In genomic region chr10:123548779-123549178, GRCh38 we compare ENCODE assay signal across 1 cellular context.
TF ChIP-seq lines count a peak whose summit lies in the region.

No MANE protein-coding gene starts in this region.

TF ChIP-seq in GM12878, 131 proteins besides CTCF, POLR2A, EP300 and RAD21 (continued from another document):
- TF ChIP-seq PBX3 (IDR thresholded peaks at IDR 0.05; ENCODE audit: insufficient replicate concordance, low read depth, low read length) (peak; percentile 82), PRDM15 (CRISPR knock-in tag; IDR thresholded peaks at IDR 0.05) (no peak), CEBPZ (IDR thresholded peaks at IDR 0.05; ENCODE audit: low read depth, low read length) (no peak), PKNOX1 (IDR thresholded peaks at IDR 0.05) (peak; percentile 76), HSF1 (IDR thresholded peaks at IDR 0.05; ENCODE audit: low read depth, low read length) (no peak), IKZF1 (conservative IDR thresholded peaks at IDR 0.05) (no peak), E2F4 (IDR thresholded peaks at IDR 0.05; ENCODE audit: low read depth, low read length) (no peak), BRCA1 (IDR thresholded peaks at IDR 0.05; ENCODE audit: low read depth, low read length) (no peak)
